8 cellular contexts compared by ENCODE assay signal in genomic region chr20:41616228-41616627, GRCh38. TPM values are rescaled to one million over a fixed set of nuclear protein-coding genes. Genes with fewer than 3 reads are reported as not detected.
DNase-seq lines count a peak whose midpoint lies in the region; ATAC-seq, FAIRE-seq and TF ChIP-seq lines count a peak whose summit lies in the region.

No MANE protein-coding gene starts in this region.

- no peak for FAIRE-seq in D721Med (lab: Jason Lieb, UNC)

- POLR2A ChIA-PET in CD4-positive, alpha-beta T cell (lab: Charles Lee) = interaction anchor here (0.9 to 1.1 kb wide), 2 partner anchors 25 to 77 kb away, joined by 3 to 6 read pairs; no protein-coding TSS in a partner anchor
- POLR2A ChIA-PET in activated CD8-positive, alpha-beta T cell treated with anti-CD3 and anti-CD28 coated beads, Interleukin-2, amount 10 ng/mL, durations not matched to agents 7 days and 5 days (lab: Charles Lee) = no interaction called here

- DNase-seq in CD4-positive, alpha-beta T cell = no peak
- DNase-seq in activated CD8-positive, alpha-beta T cell treated with anti-CD3 and anti-CD28 coated beads, Interleukin-2, amount 10 ng/mL, durations not matched to agents 7 days and 5 days = no peak
- DNase-seq in right lobe of liver (no peak), D721Med (ENCODE audit: insufficient read length, low spot score) (no peak)
- no peak for DNase-seq in stimulated activated naive CD4-positive, alpha-beta T cell treated with Interleukin-2 at 50 U/mL for 16 hours (lab: John Stamatoyannopoulos, UW)
- no peak for DNase-seq in stimulated activated CD4-positive, alpha-beta T cell treated with anti-CD3 and anti-CD28 coated beads, Interleukin-4, amount 100 ng/mL, for 4 hours

- no peaks in the 10 kb centered on the region for H3K9me3 ChIP-seq in CD4-positive, alpha-beta T cell (ENCODE audit: control insufficient read depth, low read length)
- H3K9me3 ChIP-seq in right lobe of liver = no peaks in the 10 kb centered on the region

- WGBS in right lobe of liver (ENCODE audit: insufficient coverage, low coverage, low lambda C conversion rate, missing lambda C conversion rate) = 23% methylated on average over 4 of the region's 4 CpGs

- no peak for ATAC-seq in CD4-positive, alpha-beta T cell (ENCODE audit: poor library complexity)
- no peak for ATAC-seq in activated CD8-positive, alpha-beta T cell treated with anti-CD3 and anti-CD28 coated beads, Interleukin-2, amount 10 ng/mL, durations not matched to agents 7 days and 5 days
- ATAC-seq in right lobe of liver = peak in 3 of 4 donors; percentile 26 to 43 (median 33)
- ATAC-seq in GM18907 (IDR thresholded peaks at IDR 0.05; ENCODE audit: unreplicated experiment) = no peak

- no peaks in the 10 kb centered on the region for H3K27me3 Mint-ChIP-seq in CD4-positive, alpha-beta T cell
- no peaks in the 10 kb centered on the region for H3K27me3 Mint-ChIP-seq in IgD-negative memory B cell
- H3K27me3 Mint-ChIP-seq in activated CD8-positive, alpha-beta T cell treated with anti-CD3 and anti-CD28 coated beads, Interleukin-2, amount 10 ng/mL, durations not matched to agents 7 days and 5 days (ENCODE audit: low read depth) = peaks cover 6% of the 10 kb centered on the region

- H3K27me3 ChIP-seq in CD4-positive, alpha-beta T cell (ENCODE audit: control insufficient read depth, insufficient read depth, low read length) = no peaks in the 10 kb centered on the region
- H3K27me3 ChIP-seq in right lobe of liver = no peaks in the 10 kb centered on the region

- peak overlapping the region; percentile 96 for H3K4me3 Mint-ChIP-seq in CD4-positive, alpha-beta T cell
- H3K4me3 Mint-ChIP-seq in IgD-negative memory B cell = peak overlapping the region; percentile 49 to 97 (median 93)
- H3K4me3 Mint-ChIP-seq in activated CD8-positive, alpha-beta T cell treated with anti-CD3 and anti-CD28 coated beads, Interleukin-2, amount 10 ng/mL, durations not matched to agents 7 days and 5 days = peak overlapping the region; percentile 80

- intact Hi-C loops in CD4-positive, alpha-beta T cell (cut with DNase I, micrococcal nuclease) = loop anchor here (5.0 to 10.0 kb wide), 5 partner anchors 76 to 1839 kb away; partner anchors contain the start of genes SRSF6 (in 1 of the 2), TOP1 (in 1 of the 2) and ZHX3 (in 1 of the 2)
- intact Hi-C loops in right lobe of liver (cut with DNase I) = no loop called here

- TF ChIP-seq CTCF in CD4-positive, alpha-beta T cell (IDR thresholded peaks at IDR 0.05) = no peak
- TF ChIP-seq CTCF in right lobe of liver (IDR thresholded peaks at IDR 0.05) = no peak
- no peak for TF ChIP-seq CTCF in D721Med (IDR thresholded peaks at IDR 0.05; ENCODE audit: insufficient read depth, missing control alignments)

- no peak overlapping the region for H3K4me3 ChIP-seq in right lobe of liver

- H3K4me1 ChIP-seq in right lobe of liver = peaks cover 0 to 30% (median 14%) of the 10 kb centered on the region in 4 donors

- no peaks in the 10 kb centered on the region for H3K9me3 Mint-ChIP-seq in CD4-positive, alpha-beta T cell
- H3K9me3 Mint-ChIP-seq in IgD-negative memory B cell = no peaks in the 10 kb centered on the region
- no peaks in the 10 kb centered on the region for H3K9me3 Mint-ChIP-seq in activated CD8-positive, alpha-beta T cell treated with anti-CD3 and anti-CD28 coated beads, Interleukin-2, amount 10 ng/mL, durations not matched to agents 7 days and 5 days (ENCODE audit: insufficient read depth)

- H3K27ac ChIP-seq in CD4-positive, alpha-beta T cell (ENCODE audit: low read depth, low read length) = no peak overlapping the region
- no peak overlapping the region for H3K27ac ChIP-seq in right lobe of liver

- CTCF ChIA-PET in CD4-positive, alpha-beta T cell (lab: Charles Lee) = no interaction called here
- CTCF ChIA-PET in activated CD8-positive, alpha-beta T cell treated with anti-CD3 and anti-CD28 coated beads, Interleukin-2, amount 10 ng/mL, durations not matched to agents 7 days and 5 days (lab: Charles Lee) = interaction anchor here (0.8 to 2.6 kb wide), 5 partner anchors 8 to 164 kb away, joined by 3 to 10 read pairs (median 3); no protein-coding TSS in a partner anchor

- H3K36me3 Mint-ChIP-seq in CD4-positive, alpha-beta T cell (ENCODE audit: low read depth) = peaks cover 11% of the 10 kb centered on the region
- H3K36me3 Mint-ChIP-seq in IgD-negative memory B cell = no peaks in the 10 kb centered on the region
- H3K36me3 Mint-ChIP-seq in activated CD8-positive, alpha-beta T cell treated with anti-CD3 and anti-CD28 coated beads, Interleukin-2, amount 10 ng/mL, durations not matched to agents 7 days and 5 days (ENCODE audit: low read depth) = no peaks in the 10 kb centered on the region

- H3K4me1 Mint-ChIP-seq in CD4-positive, alpha-beta T cell (ENCODE audit: low read depth) = peaks cover 68% of the 10 kb centered on the region
- H3K4me1 Mint-ChIP-seq in IgD-negative memory B cell = peaks cover 33 to 47% (median 34%) of the 10 kb centered on the region in 3 donors
- peaks cover 40% of the 10 kb centered on the region for H3K4me1 Mint-ChIP-seq in activated CD8-positive, alpha-beta T cell treated with anti-CD3 and anti-CD28 coated beads, Interleukin-2, amount 10 ng/mL, durations not matched to agents 7 days and 5 days (ENCODE audit: low read depth)

- TF ChIP-seq POLR2A in right lobe of liver (IDR thresholded peaks at IDR 0.05) = no peak

- no peaks in the 10 kb centered on the region for H3K36me3 ChIP-seq in right lobe of liver

- H3K27ac Mint-ChIP-seq in CD4-positive, alpha-beta T cell = peak overlapping the region; percentile 93
- H3K27ac Mint-ChIP-seq in IgD-negative memory B cell = peak overlapping the region in 1 of 3 donors; percentile 90
- no peak overlapping the region for H3K27ac Mint-ChIP-seq in activated CD8-positive, alpha-beta T cell treated with anti-CD3 and anti-CD28 coated beads, Interleukin-2, amount 10 ng/mL, durations not matched to agents 7 days and 5 days

RNA-seq across cellular contexts. Expression of gene CHD6, which starts 1.9 kb away (rescaled TPM):
- 100 to 1,000 TPM; 114 to 126 TPM for total RNA-seq in CD4-positive, alpha-beta T cell
- 56.1 TPM for polyA plus RNA-seq in IgD-negative memory B cell
- 10 to 100 TPM; 29.1 to 32.2 TPM for total RNA-seq in activated CD8-positive, alpha-beta T cell treated with anti-CD3 and anti-CD28 coated beads, Interleukin-2, amount 10 ng/mL, durations not matched to agents 7 days and 5 days
- 10 to 100 TPM in 5 of 6 experiments, 1 to 10 TPM in 1; 9.3 to 24.1 (median 16.6) TPM for total RNA-seq in right lobe of liver

Comparison
In these comparisons a context has a peak if more than half of its experiments do, and no peak if none do; other contexts are left out.
1. ATAC-seq: peak in right lobe of liver (3 of 4); none in CD4-positive, alpha-beta T cell (single experiment), activated CD8-positive, alpha-beta T cell treated with anti-CD3 and anti-CD28 coated beads, Interleukin-2, amount 10 ng/mL, durations not matched to agents 7 days and 5 days (single experiment) and GM18907 (single experiment).
2. intact Hi-C loops: an anchor here in CD4-positive, alpha-beta T cell (5.0 to 10.0 kb wide); none called in right lobe of liver.
3. Peak in every context shown above with its lines, with median percentiles within 50 percentile points of each other: H3K4me3 Mint-ChIP-seq.